Comparison of ENCODE assay signal across 15 cellular contexts in the genomic region with DNA sequence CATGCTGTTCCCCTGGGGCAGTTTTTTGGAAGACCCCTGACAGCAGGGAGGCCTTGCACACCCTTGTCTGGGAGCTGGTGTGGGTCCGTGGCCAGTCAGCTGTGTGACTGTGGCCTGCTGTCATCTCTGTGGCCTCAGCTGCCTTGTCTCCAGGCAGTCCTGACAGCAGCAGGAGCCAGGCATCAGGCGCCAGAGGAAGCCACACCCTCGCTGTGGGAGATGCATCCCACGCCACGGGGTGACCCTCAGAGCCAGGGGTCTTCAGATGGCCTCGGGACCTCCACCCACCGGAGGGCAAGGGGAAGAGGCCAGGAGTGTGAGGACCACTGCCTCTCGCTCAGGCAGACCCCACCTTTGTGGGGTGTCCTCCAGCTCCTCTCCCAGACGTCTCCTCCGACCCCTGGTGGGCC. TPM values are rescaled to one million over a fixed set of nuclear protein-coding genes. Genes with fewer than 3 reads are reported as not detected.
DNase-seq lines count a peak whose midpoint lies in the region; ATAC-seq and TF ChIP-seq lines count a peak whose summit lies in the region.
"Had no signal": no experiment of that assay in that cellular context is flagged by ENCODE, and none has a peak within 500 bp of the region (broad histone marks: within the 10 kb centered on the region; RNA-seq: fewer than 3 reads in every experiment).

No MANE protein-coding gene starts in this region.

- no peak overlapping the region for H2BK15ac ChIP-seq in IMR-90 (ENCODE audit: low read depth, low read length)

- intact Hi-C loops in IMR-90 (cut with micrococcal nuclease), result no loop called here
- intact Hi-C loops in esophagus squamous epithelium (cut with DNase I), result no loop called here
- intact Hi-C loops in stomach (cut with DNase I; ENCODE audit: low total_unique reads), result no loop called here
- intact Hi-C loops in psoas muscle (cut with DNase I), result no loop called here
- intact Hi-C loops in MCF 10A (cut with micrococcal nuclease), result loop anchor here (5.0 kb wide), 1 partner anchor 224 kb away; no protein-coding TSS in a partner anchor

- CTCF ChIA-PET in IMR-90 (lab: Yijun Ruan, JAX), result no interaction called here
- CTCF ChIA-PET in MCF 10A (lab: Yijun Ruan, JAX), result interaction anchor here (0.6 kb wide), 1 partner anchor 90 kb away, joined by 4 read pairs; no protein-coding TSS in a partner anchor

- H3K4me1 Mint-ChIP-seq in neural crest cell (peaks cover 5% of the 10 kb centered on the region), MCF 10A (ENCODE audit: insufficient read depth, unreplicated experiment) (peaks cover 11% of the 10 kb centered on the region)

- no peak overlapping the region for H4K91ac ChIP-seq in IMR-90 (ENCODE audit: insufficient read depth, low read depth, low read length)

- H3K56ac ChIP-seq in IMR-90 (ENCODE audit: extremely low read depth, insufficient read depth, low read length), result no peak overlapping the region

- peak overlapping the region; percentile 15 for H3K4me3 Mint-ChIP-seq in neural crest cell
- no peak overlapping the region for H3K4me3 Mint-ChIP-seq in MCF 10A (ENCODE audit: unreplicated experiment)
- H3K4me3 Mint-ChIP-seq: CD4-positive, CD25-positive, alpha-beta regulatory T cell had no signal

- TF ChIP-seq CTCF in IMR-90 (conservative IDR thresholded peaks at IDR 0.05; ENCODE audit: low read depth, low read length), result no peak
- no peak for TF ChIP-seq CTCF in esophagus squamous epithelium (IDR thresholded peaks at IDR 0.05)
- TF ChIP-seq CTCF in neural crest cell (conservative IDR thresholded peaks at IDR 0.05), result no peak
- TF ChIP-seq CTCF in stomach (IDR thresholded peaks at IDR 0.05), result no peak
- no peak for TF ChIP-seq CTCF in psoas muscle (IDR thresholded peaks at IDR 0.05)
- no peak for TF ChIP-seq CTCF in MCF 10A (IDR thresholded peaks at IDR 0.05; ENCODE audit: unreplicated experiment)

- no peak overlapping the region for H3K27ac Mint-ChIP-seq in neural crest cell (ENCODE audit: unreplicated experiment)
- no peak overlapping the region for H3K27ac Mint-ChIP-seq in MCF 10A (ENCODE audit: low read depth, unreplicated experiment)
- H3K27ac Mint-ChIP-seq: CD4-positive, CD25-positive, alpha-beta regulatory T cell had no signal

- no peak overlapping the region for H2BK5ac ChIP-seq in IMR-90 (ENCODE audit: low read depth, low read length, poor library complexity, severe bottlenecking)

- H3K9me3 ChIP-seq in IMR-90 (ENCODE audit: control insufficient read depth, insufficient read depth, low read length) (no peaks in the 10 kb centered on the region), esophagus squamous epithelium (no peaks in the 10 kb centered on the region), stomach (no peaks in the 10 kb centered on the region), psoas muscle (no peaks in the 10 kb centered on the region)
- H3K9me3 ChIP-seq: A549, HAP-1 had no signal

- no peak overlapping the region for H4K5ac ChIP-seq in IMR-90 (ENCODE audit: low read depth, low read length)

- H3K27me3 ChIP-seq in IMR-90 (ENCODE audit: control insufficient read depth, insufficient read depth, low read length), result no peaks in the 10 kb centered on the region
- peaks cover 0 to 19% (median 0%) of the 10 kb centered on the region in 4 donors for H3K27me3 ChIP-seq in esophagus squamous epithelium
- H3K27me3 ChIP-seq in stomach, result peaks cover 0 to 26% (median 0%) of the 10 kb centered on the region in 3 donors
- H3K27me3 ChIP-seq in psoas muscle (ENCODE audit: insufficient read depth in 3 of 3, low read length in 2 of 3), result peaks cover 0 to 21% (median 10%) of the 10 kb centered on the region in 3 donors

- H2BK120ac ChIP-seq in IMR-90 (ENCODE audit: low read depth, low read length), result no peak overlapping the region

- TF ChIP-seq RAD21 in IMR-90 (IDR thresholded peaks at IDR 0.05; ENCODE audit: low read length), result no peak

- dilution Hi-C loops in IMR-90 (cut with HindIII; ENCODE audit: low sequenced_read_pairs, unreplicated experiment), result no loop called here

- H2AFZ ChIP-seq in IMR-90 (replicated peaks; ENCODE audit: low read length, poor library complexity), result no peak overlapping the region

- H3K18ac ChIP-seq in IMR-90 (ENCODE audit: low read depth, low read length), result no peak overlapping the region

- H3K27me3 Mint-ChIP-seq in neural crest cell (ENCODE audit: low read depth) (peaks cover 10% of the 10 kb centered on the region), MCF 10A (ENCODE audit: insufficient read depth, unreplicated experiment) (no peaks in the 10 kb centered on the region)

- H3K4me1 ChIP-seq in IMR-90 (ENCODE audit: control insufficient read depth, insufficient read depth, low read length) (peaks cover 16% of the 10 kb centered on the region), esophagus squamous epithelium (peaks cover 45 to 73% (median 49%) of the 10 kb centered on the region in 3 donors), stomach (peaks cover 38 to 67% (median 60%) of the 10 kb centered on the region in 4 donors), psoas muscle (peaks cover 11% of the 10 kb centered on the region)

- no peak overlapping the region for H3K4ac ChIP-seq in IMR-90 (ENCODE audit: low read depth, low read length)

- no peak overlapping the region for H3K4me2 ChIP-seq in IMR-90 (ENCODE audit: low read depth, low read length)
- H3K4me2 ChIP-seq: A549 had no signal

- no peak overlapping the region for H3K9ac ChIP-seq in IMR-90 (ENCODE audit: low read depth, low read length)

- no peak overlapping the region for H3K23ac ChIP-seq in IMR-90 (ENCODE audit: low read depth, low read length)

- H3K9me3 Mint-ChIP-seq in neural crest cell (no peaks in the 10 kb centered on the region), MCF 10A (ENCODE audit: unreplicated experiment) (no peaks in the 10 kb centered on the region)
- H3K9me3 Mint-ChIP-seq: CD4-positive, CD25-positive, alpha-beta regulatory T cell had no signal

- TF ChIP-seq POLR2A in IMR-90 (IDR thresholded peaks at IDR 0.05; ENCODE audit: low read depth, low read length) (no peak), esophagus squamous epithelium (IDR thresholded peaks at IDR 0.05) (no peak), stomach (IDR thresholded peaks at IDR 0.05) (no peak)

- H3K36me3 ChIP-seq in IMR-90 (ENCODE audit: control insufficient read depth, insufficient read depth, low read length), result peaks cover 21% of the 10 kb centered on the region
- peaks cover 0 to 37% (median 0%) of the 10 kb centered on the region in 3 donors for H3K36me3 ChIP-seq in esophagus squamous epithelium
- peaks cover 4 to 23% (median 19%) of the 10 kb centered on the region in 4 donors for H3K36me3 ChIP-seq in stomach
- H3K36me3 ChIP-seq in psoas muscle (ENCODE audit: insufficient read depth in 1 of 2, low read depth in 1 of 2), result no peaks in the 10 kb centered on the region
- H3K36me3 ChIP-seq: HAP-1 had no signal

- H2AK9ac ChIP-seq in IMR-90 (replicated peaks; ENCODE audit: low read depth, low read length, poor library complexity), result no peak overlapping the region

- H3K14ac ChIP-seq in IMR-90 (replicated peaks; ENCODE audit: low read depth, low read length), result no peak overlapping the region

- H4K8ac ChIP-seq in IMR-90 (ENCODE audit: low read depth in 2 of 2, low read length in 2 of 2), result no peak overlapping the region

- H3K27ac ChIP-seq in IMR-90 (ENCODE audit: insufficient read depth, low read length), result no peak overlapping the region
- peak overlapping the region in 3 of 4 donors; percentile 72 to 90 (median 75) for H3K27ac ChIP-seq in esophagus squamous epithelium
- H3K27ac ChIP-seq in stomach, result peak overlapping the region in 3 of 5 donors; percentile 26 to 51 (median 30)
- no peak overlapping the region for H3K27ac ChIP-seq in psoas muscle
- H3K27ac ChIP-seq: A549 had no signal

- DNase-seq in IMR-90 (no peak), esophagus squamous epithelium (lab: John Stamatoyannopoulos, UW) (no peak), neural crest cell (ENCODE audit: low read depth, low spot score) (no peak), stomach (no peak), psoas muscle (no peak), NCI-H226 (no peak), MCF 10A (ENCODE audit: unreplicated experiment) (no peak)
- DNase-seq: CD4-positive, CD25-positive, alpha-beta regulatory T cell; DMS53; NCI-H1436; NCI-H2081; PC-3 had no signal

- WGBS in IMR-90 (ENCODE audit: extremely low coverage in 2 of 2, insufficient read length in 1 of 2), 2 experiments, result 47% methylated on average over 3 of the region's 10 CpGs; no CpG with 5 or more reads in 1 of the 2 experiments
- WGBS in esophagus squamous epithelium, 2 donors, result 80 to 100% methylated on average over 1 of the region's 10 CpGs
- 75 to 93% (median 77%) methylated on average over 2 to 10 of the region's 10 CpGs for WGBS in stomach, 5 donors
- WGBS in psoas muscle, 3 donors, result 75 to 79% (median 79%) methylated on average over 9 to 10 of the region's 10 CpGs

- H2BK20ac ChIP-seq in IMR-90 (ENCODE audit: low read depth, low read length), result no peak overlapping the region

- H2AK5ac ChIP-seq in IMR-90 (ENCODE audit: low read depth, low read length), result peak overlapping the region; percentile 36

- H3K79me1 ChIP-seq in IMR-90 (ENCODE audit: low read depth in 1 of 2, low read length in 2 of 2), result peaks cover 12 to 51% of the 10 kb centered on the region in 2 experiments

- H4K20me1 ChIP-seq in IMR-90 (ENCODE audit: insufficient read depth, low read length), result peaks cover 55% of the 10 kb centered on the region

- H3K36me3 Mint-ChIP-seq in neural crest cell (ENCODE audit: low read depth) (no peaks in the 10 kb centered on the region), MCF 10A (ENCODE audit: insufficient read depth, unreplicated experiment) (no peaks in the 10 kb centered on the region)
- H3K36me3 Mint-ChIP-seq: CD4-positive, CD25-positive, alpha-beta regulatory T cell had no signal

- POLR2A ChIA-PET in IMR-90 (lab: Charles Lee; ENCODE audit: unreplicated experiment), result interaction anchor here (0.5 kb wide), 1 partner anchor 39 kb away, joined by 3 read pairs; no protein-coding TSS in a partner anchor
- POLR2A ChIA-PET in MCF 10A (lab: Yijun Ruan, JAX), result no interaction called here

- ATAC-seq in IMR-90 (ENCODE audit: low read depth) (no peak), psoas muscle (no peak), GM19035 (IDR thresholded peaks at IDR 0.05; ENCODE audit: unreplicated experiment) (no peak)
- ATAC-seq: A549, PC-3 had no signal

- H3K9me1 ChIP-seq in IMR-90 (ENCODE audit: insufficient read depth, low read length), result peaks cover 15% of the 10 kb centered on the region

- no peak for TF ChIP-seq EP300 in stomach (IDR thresholded peaks at IDR 0.05)

- in situ Hi-C loops in IMR-90 (cut with MboI; ENCODE audit: low sequenced_read_pairs), result no loop called here

- no TSS peak for BruUV-seq in IMR-90 (replicated peaks; lab: Mats Ljungman, UMichigan)
- no TSS peak for BruUV-seq in MCF 10A (replicated peaks; lab: Mats Ljungman, UMichigan)

- H3K4me3 ChIP-seq in IMR-90 (ENCODE audit: insufficient read depth, low read depth, low read length) (no peak overlapping the region), esophagus squamous epithelium (no peak overlapping the region), stomach (no peak overlapping the region), psoas muscle (no peak overlapping the region)
- H3K4me3 ChIP-seq: A549, HAP-1 had no signal

RNA-seq across cellular contexts. Expression of a gene that starts 5.0 kb away (rescaled TPM):
- 13.3 and 15.8 TPM in 2 replicates for total RNA-seq in IMR-90 (2012; rRNA removed)
- polyA plus RNA-seq in IMR-90 (2012; rRNA removed), result 34.4 and 37.4 TPM in 2 replicates
- polyA plus RNA-seq in IMR-90 (2012; cell fraction: cytosol; rRNA removed), result 28.7 and 58.2 TPM in 2 replicates
- 40.1 and 75.2 TPM in 2 replicates for polyA plus RNA-seq in IMR-90 (2012; cell fraction: nucleus; rRNA removed; ENCODE audit: low replicate concordance)
- total RNA-seq in esophagus squamous epithelium, result 10 to 100 TPM; 35.5 to 57.1 (median 51.2) TPM
- total RNA-seq in neural crest cell, result 6.9 and 8.7 TPM in 2 replicates
- 100 to 1,000 TPM in 1 of 5 donors, 10 to 100 TPM in 4; 13.0 to 112 (median 69.4) TPM for total RNA-seq in stomach
- polyA plus RNA-seq in stomach, result 10 to 100 TPM; 14.7 to 31.0 (median 21.6) TPM
- 1 to 10 TPM; 1.3 to 3.9 (median 3.2) TPM for total RNA-seq in psoas muscle
- polyA plus RNA-seq in psoas muscle, result 10 to 100 TPM in 1 of 3 donors, 1 to 10 TPM in 2; 1.3 to 12.8 (median 3.9) TPM
- 15.5 and 18.6 TPM in 2 replicates for total RNA-seq in MCF 10A (2022)
- total RNA-seq: CD4-positive, CD25-positive, alpha-beta regulatory T cell had no signal
- polyA plus RNA-seq: CD4-positive, CD25-positive, alpha-beta regulatory T cell had no signal

RNA-seq across cellular contexts. Expression of a gene that starts 55.2 kb away (rescaled TPM):
- total RNA-seq in IMR-90 (2012; rRNA removed) (203 and 258 TPM in 2 replicates), esophagus squamous epithelium (100 to 1,000 TPM; 137 to 156 (median 140) TPM), neural crest cell (215 and 223 TPM in 2 replicates), stomach (100 to 1,000 TPM in 4 of 5 donors, 10 to 100 TPM in 1; 93.8 to 446 (median 240) TPM), psoas muscle (100 to 1,000 TPM; 268 to 382 (median 276) TPM), MCF 10A (2022) (102 and 117 TPM in 2 replicates)
- polyA plus RNA-seq in IMR-90 (2012; rRNA removed) (392 and 417 TPM in 2 replicates), stomach (100 to 1,000 TPM; 116 to 162 (median 120) TPM), psoas muscle (100 to 1,000 TPM; 227 to 489 (median 385) TPM)
- polyA plus RNA-seq in IMR-90 (2012; cell fraction: cytosol; rRNA removed), result 289 and 326 TPM in 2 replicates
- 774 and 1,419 TPM in 2 replicates for polyA plus RNA-seq in IMR-90 (2012; cell fraction: nucleus; rRNA removed; ENCODE audit: low replicate concordance)

Comparison
In these comparisons a context has a peak if more than half of its experiments do, and no peak if none do; other contexts are left out.
1. H3K27ac ChIP-seq: peak in esophagus squamous epithelium (3 of 4) and stomach (3 of 5); none in IMR-90 (single experiment) and psoas muscle (single experiment).